8 cellular contexts compared by ENCODE assay signal in the genomic region with DNA sequence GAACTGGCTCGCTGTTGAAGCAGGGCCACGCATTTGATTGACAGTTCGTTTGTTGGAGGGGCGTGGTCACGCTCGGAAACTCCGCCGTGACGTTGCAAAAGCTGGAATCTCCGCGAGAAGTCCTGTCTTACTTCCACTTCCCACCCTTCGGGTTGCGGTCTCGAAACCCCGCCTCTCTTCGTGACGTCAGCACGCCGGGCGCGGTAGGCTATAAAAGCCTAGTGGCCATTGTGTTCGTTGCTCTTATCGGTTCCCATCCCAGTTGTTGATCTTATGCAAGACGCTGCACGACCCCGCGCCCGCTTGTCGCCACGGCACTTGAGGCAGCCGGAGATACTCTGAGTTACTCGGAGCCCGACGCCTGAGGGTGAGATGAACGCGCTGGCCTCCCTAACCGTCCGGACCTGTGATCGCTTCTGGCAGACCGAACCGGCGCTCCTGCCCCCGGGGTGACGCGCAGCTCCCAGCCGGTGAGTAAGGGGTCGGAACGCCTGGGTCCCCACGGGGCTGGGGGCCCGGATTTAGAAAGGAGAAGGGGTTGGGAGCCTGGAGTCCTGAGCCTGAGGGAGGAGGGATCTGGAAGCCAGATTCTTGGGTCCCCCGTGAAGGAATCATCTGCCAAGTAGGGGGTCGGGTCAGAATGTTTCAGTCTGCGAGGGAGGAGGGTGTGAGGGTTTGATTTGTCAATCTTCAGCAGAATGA. TPM values are rescaled to one million over a fixed set of nuclear protein-coding genes. Genes with fewer than 3 reads are reported as not detected.
DNase-seq lines count a peak whose midpoint lies in the region; ATAC-seq and TF ChIP-seq lines count a peak whose summit lies in the region.

A gene (plus strand): TSS at position 240 of the 702 bp plus-strand sequence. CDS start 813 bp downstream, outside the sequence.

- H3K9me3 ChIP-seq in spleen = no peaks in the 10 kb centered on the region

- peak; percentile 96 to 100 (median 98) for TF ChIP-seq POLR2A in spleen (IDR thresholded peaks at IDR 0.05)

- 0% methylated on average over 42 to 53 of the region's 53 CpGs for WGBS in spleen, 5 donors

- ATAC-seq in GM18517 (IDR thresholded peaks at IDR 0.05; ENCODE audit: unreplicated experiment) (peak; percentile 56), HG03354 (IDR thresholded peaks at IDR 0.05; ENCODE audit: poor library complexity, severe bottlenecking, unreplicated experiment) (peak; percentile 54), HG03045 (IDR thresholded peaks at IDR 0.05; ENCODE audit: unreplicated experiment) (no peak)

- H3K36me3 ChIP-seq in spleen = peaks cover 0 to 43% (median 23%) of the 10 kb centered on the region in 6 donors

- peak within 1 kb of the TSS; percentile 96 to 100 (median 100) for H3K27ac ChIP-seq in spleen

- intact Hi-C loops in spleen (cut with DNase I; ENCODE audit: low total_unique reads) = loop anchor here (10.0 kb wide), 1 partner anchor 92 kb away; a partner anchor contains a TSS

- peak; percentile 13 to 77 (median 53) for TF ChIP-seq CTCF in spleen (IDR thresholded peaks at IDR 0.05 in 8 of 11, conservative IDR thresholded peaks at IDR 0.05 in 3 of 11)

- peaks cover 38 to 68% (median 51%) of the 10 kb centered on the region in 6 donors for H3K4me1 ChIP-seq in spleen

- H3K27me3 ChIP-seq in spleen (replicated peaks in 1 of 7) = peaks cover 0 to 4% (median 0%) of the 10 kb centered on the region in 7 donors

- DNase-seq in NCI-H510A (lab: John Stamatoyannopoulos, UW) = peak; percentile 91
- DNase-seq in activated CD4-positive, CD25-positive, alpha-beta regulatory T cell treated with anti-CD3 and anti-CD28 coated beads, Interleukin-2, amount 50 U/mL, for 72 hours = peak; percentile 98
- peak; percentile 99 for DNase-seq in cerebellar cortex (ENCODE audit: low spot score)
- DNase-seq in iris pigment epithelial cell (ENCODE audit: low read depth) = peak; percentile 95
- peak; percentile 99 for DNase-seq in spleen

- H3K4me3 ChIP-seq in spleen = peak within 1 kb of the TSS; percentile 60 to 90 (median 82)

RNA-seq across cellular contexts. Expression of the gene that starts here (rescaled TPM):
- total RNA-seq in spleen = 10 to 100 TPM; 30.2 to 74.2 (median 47.6) TPM
- 10 to 100 TPM; 18.5 to 54.5 (median 21.5) TPM for polyA plus RNA-seq in spleen
